ENCODE assay signal across 9 cellular contexts in the genomic region with DNA sequence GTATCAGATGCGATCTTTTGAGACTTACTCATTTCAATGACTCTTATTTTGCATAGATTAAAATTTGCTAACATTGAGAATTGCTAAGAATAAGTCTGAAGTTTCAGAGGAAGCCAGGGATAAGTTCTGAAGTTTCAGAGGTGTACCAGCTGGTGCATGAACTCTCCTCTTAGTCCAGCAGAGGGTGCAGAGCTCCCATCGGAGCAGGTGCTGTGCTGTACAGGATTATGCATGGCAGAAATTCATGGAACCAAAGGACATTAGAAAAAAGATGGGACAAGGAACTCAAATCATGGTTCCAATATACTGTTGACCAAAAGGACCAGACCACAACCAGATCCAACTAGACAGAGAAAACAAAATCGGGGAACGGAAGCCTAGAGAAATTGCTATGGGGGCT. TPM values are rescaled to one million over a fixed set of nuclear protein-coding genes. Genes with fewer than 3 reads are reported as not detected.
DNase-seq lines count a peak whose midpoint lies in the region; ATAC-seq and TF ChIP-seq lines count a peak whose summit lies in the region.
"Had no signal": no experiment of that assay in that cellular context is flagged by ENCODE, and none has a peak within 500 bp of the region (broad histone marks: within the 10 kb centered on the region; RNA-seq: fewer than 3 reads in every experiment).

No MANE protein-coding gene starts in this region.

- no peak overlapping the region for H3K4me3 ChIP-seq in Panc1 (ENCODE audit: low read depth in 2 of 2, low read length in 2 of 2)
- no peak overlapping the region for H3K4me3 ChIP-seq in coronary artery

- no TSS peak for BruUV-seq in Panc1 (replicated peaks; lab: Mats Ljungman, UMichigan)

- H3K4me1 ChIP-seq in Panc1 (ENCODE audit: control insufficient read depth, insufficient read depth, low read length): no peaks in the 10 kb centered on the region

- no peaks in the 10 kb centered on the region for H3K9me3 ChIP-seq in Panc1 (ENCODE audit: control insufficient read depth, insufficient read depth, low read depth, low read length)

- POLR2A ChIA-PET in Panc1 (lab: Charles Lee): no interaction called here

- intact Hi-C loops in Panc1 (cut with micrococcal nuclease; ENCODE audit: unreplicated experiment): no loop called here

- DNase-seq in D341Med (ENCODE audit: low spot score): peak; percentile 65
- DNase-seq in Panc1 (ENCODE audit: low read depth, low spot score): no peak
- DNase-seq in kidney tubule cell (ENCODE audit: low spot score): peak; percentile 43
- DNase-seq in coronary artery (ENCODE audit: low spot score): no peak
- no peak for DNase-seq in GOT3 (lab: John Stamatoyannopoulos, UW)
- no peak for DNase-seq in DMS79 (lab: John Stamatoyannopoulos, UW)
- DNase-seq: islet precursor cell had no signal

- CTCF ChIA-PET in Panc1 (lab: Charles Lee): no interaction called here

- no peaks in the 10 kb centered on the region for H3K27me3 ChIP-seq in Panc1 (ENCODE audit: control insufficient read depth, insufficient read depth, low read length)

- in situ Hi-C loops in Panc1 (cut with HindIII; ENCODE audit: low pct_unique_long_range_greater_than_20kb, low sequenced_read_pairs): no loop called here

- no peaks in the 10 kb centered on the region for H3K36me3 ChIP-seq in Panc1 (ENCODE audit: control insufficient read depth, insufficient read depth, low read length)

- ATAC-seq in HG02938 (IDR thresholded peaks at IDR 0.05; ENCODE audit: unreplicated experiment) (peak; percentile 79), Panc1 (peak; percentile 72; the same call in 1 of the 2 replicates), HG03571 (IDR thresholded peaks at IDR 0.05; ENCODE audit: unreplicated experiment) (no peak)

- H3K27ac ChIP-seq in Panc1 (ENCODE audit: low read length) (no peak overlapping the region), coronary artery (no peak overlapping the region)

- TF ChIP-seq CTCF in Panc1 (IDR thresholded peaks at IDR 0.05) (peak; percentile 55), coronary artery (IDR thresholded peaks at IDR 0.05) (no peak)

RNA-seq across cellular contexts. Expression of a gene that starts 41.9 kb away (rescaled TPM):
- 0.10 TPM for total RNA-seq in Panc1 (2021; ENCODE audit: unreplicated experiment)
- 0.02 TPM for polyA plus RNA-seq in Panc1 (2012; ENCODE audit: insufficient read length)

Comparison
In these comparisons a context has a peak if more than half of its experiments do, and no peak if none do; other contexts are left out.
1. DNase-seq: peak in D341Med (single experiment) and kidney tubule cell (single experiment); none in Panc1 (single experiment), coronary artery (single experiment), GOT3 (single experiment) and DMS79 (single experiment).